19 cellular contexts compared by ENCODE assay signal in genomic region chr14:71408362-71409035, GRCh38.
A peak's percentile ranks its signal among the peaks of the same experiment; 100 is the strongest.
DNase-seq lines count a peak whose midpoint lies in the region; ATAC-seq, FAIRE-seq and TF ChIP-seq lines count a peak whose summit lies in the region.
"Had no signal": no experiment of that assay in that cellular context is flagged by ENCODE, and none has a peak within 500 bp of the region (broad histone marks: within the 10 kb centered on the region; RNA-seq: fewer than 3 reads in every experiment).

No MANE protein-coding gene starts in this region.

- H3K4me1 ChIP-seq in HUES6 (ENCODE audit: control insufficient read depth, insufficient read depth, low read length) = peaks cover 8% of the 10 kb centered on the region
- peaks cover 4% of the 10 kb centered on the region; the same call in 1 of the 2 replicates for H3K4me1 ChIP-seq in GM12878 (ENCODE audit: control insufficient read depth, insufficient read depth, low read length)
- H3K4me1 ChIP-seq in mesodermal cell (ENCODE audit: control insufficient read depth, insufficient read depth, low read length, poor library complexity, severe bottlenecking) = peaks cover 12% of the 10 kb centered on the region
- H3K4me1 ChIP-seq: right atrium auricular region had no signal

- in situ Hi-C loops in GM12878 (cut with MboI) = loop anchor here (10.0 kb wide), 1 partner anchor 274 kb away; no protein-coding TSS in a partner anchor

- CTCF ChIA-PET in GM12878 (lab: Yijun Ruan, JAX) = interaction anchor here (1.0 to 1.8 kb wide), 3 partner anchors 9 to 270 kb away, joined by 3 to 4 read pairs (median 3); no protein-coding TSS in a partner anchor

- POLR2A ChIA-PET in GM12878 (lab: Charles Lee) = interaction anchor here (1.0 to 1.4 kb wide), 2 partner anchors 9 to 58 kb away, joined by 3 read pairs; no protein-coding TSS in a partner anchor

- BruUV-seq in GM12878 (replicated peaks; lab: Mats Ljungman, UMichigan) = TSS peak; percentile 15

- H3K36me3 Mint-ChIP-seq in stimulated activated memory B cell treated with anti-CD40 and anti-IgM and Interleukin-4, amounts not matched to agents 10 μg/mL and 1 μg/mL and 100 μg/mL, for 72 hours = peaks cover 31% of the 10 kb centered on the region
- H3K36me3 Mint-ChIP-seq in T-helper 17 cell (ENCODE audit: low read depth) = peaks cover 6% of the 10 kb centered on the region
- H3K36me3 Mint-ChIP-seq in activated naive CD8-positive, alpha-beta T cell treated with anti-CD3 and anti-CD28 coated beads for 36 hours = peaks cover 32% of the 10 kb centered on the region

- no peaks in the 10 kb centered on the region for H3K36me3 ChIP-seq in HUES6 (ENCODE audit: control insufficient read depth, insufficient read depth, low read length)
- H3K36me3 ChIP-seq in GM12878 (ENCODE audit: control insufficient read depth in 2 of 2, insufficient read depth in 2 of 2, low read length in 1 of 2) = peaks cover 2 to 9% of the 10 kb centered on the region in 2 experiments; a peak in 3 of 4 replicates
- no peaks in the 10 kb centered on the region for H3K36me3 ChIP-seq in mesodermal cell (ENCODE audit: control insufficient read depth, insufficient read depth, low read length)
- H3K36me3 ChIP-seq: right atrium auricular region had no signal

- no peak for FAIRE-seq in GM12878 (lab: Jason Lieb, UNC)
- FAIRE-seq: endothelial cell of umbilical vein, HepG2, RCC 7860, TTC549 had no signal

- H3K4me3 ChIP-seq in HUES6 (ENCODE audit: low read depth, low read length) (no peak overlapping the region), GM12878 (no peak overlapping the region), mesodermal cell (ENCODE audit: extremely low read depth, insufficient read depth, low read length, poor library complexity, severe bottlenecking) (no peak overlapping the region)
- H3K4me3 ChIP-seq: right atrium auricular region had no signal

- H3K27ac ChIP-seq in HUES6 (ENCODE audit: low read depth, low read length) (0 out of 2 replicates have a peak overlapping the region, but pooled peaks have one; percentile 10), GM12878 (ENCODE audit: control insufficient read depth, insufficient read depth) (no peak overlapping the region), mesodermal cell (ENCODE audit: low read depth, low read length, severe bottlenecking) (peak overlapping the region; percentile 66)
- H3K27ac ChIP-seq: right atrium auricular region had no signal

- TF ChIP-seq CTCF in GM12878 (IDR thresholded peaks at IDR 0.05 in 2 of 3, conservative IDR thresholded peaks at IDR 0.05 in 1 of 3; ENCODE audit: control insufficient read depth in 2 of 3, extremely low read depth in 1 of 3, insufficient read depth in 1 of 3, low read depth in 3 of 3, low read length in 3 of 3) = no peak

- RAD21 ChIA-PET in GM12878 (lab: Charles Lee; ENCODE audit: unreplicated experiment) = interaction anchor here (1.3 kb wide), 1 partner anchor 115 kb away, joined by 3 read pairs; no protein-coding TSS in a partner anchor

- no peak for TF ChIP-seq POLR2A in GM12878 (IDR thresholded peaks at IDR 0.05; ENCODE audit: low read depth, low read length)

- 81% methylated on average over 7 of the region's 7 CpGs for WGBS in GM12878 (ENCODE audit: insufficient coverage, insufficient replicate concordance, low lambda C conversion rate, missing lambda C conversion rate)
- 69 to 87% methylated on average over 5 to 6 of the region's 7 CpGs for WGBS in mesodermal cell (ENCODE audit: insufficient coverage in 2 of 2), 2 experiments

- DNase-seq in GM12878 (ENCODE audit: low read depth, low spot score) (no peak), T-helper 17 cell (no peak), COLO829 (ENCODE audit: low spot score) (no peak)
- DNase-seq in activated naive CD8-positive, alpha-beta T cell treated with anti-CD3 and anti-CD28 coated beads for 36 hours = no peak
- DNase-seq: activated naive CD4-positive, alpha-beta T cell treated with Interleukin-2 at 50 U/mL for 16 hours; cortex of kidney; hippocampal formation; midbrain; MM.1S; NCI-H187 treated with DMSO at 0.1 percent for 48 hours; NCI-H345 had no signal

- no peak overlapping the region for H3K4me3 Mint-ChIP-seq in stimulated activated memory B cell treated with anti-CD40 and anti-IgM and Interleukin-4, amounts not matched to agents 10 μg/mL and 1 μg/mL and 100 μg/mL, for 72 hours
- H3K4me3 Mint-ChIP-seq in T-helper 17 cell = no peak overlapping the region
- H3K4me3 Mint-ChIP-seq in activated naive CD8-positive, alpha-beta T cell treated with anti-CD3 and anti-CD28 coated beads for 36 hours = no peak overlapping the region

- peak overlapping the region; percentile 48 for H3K27ac Mint-ChIP-seq in stimulated activated memory B cell treated with anti-CD40 and anti-IgM and Interleukin-4, amounts not matched to agents 10 μg/mL and 1 μg/mL and 100 μg/mL, for 72 hours
- H3K27ac Mint-ChIP-seq in T-helper 17 cell = no peak overlapping the region
- H3K27ac Mint-ChIP-seq in activated naive CD8-positive, alpha-beta T cell treated with anti-CD3 and anti-CD28 coated beads for 36 hours = no peak overlapping the region

- no peak overlapping the region for H2AFZ ChIP-seq in GM12878 (ENCODE audit: control insufficient read depth, low read depth, low read length)

- TF ChIP-seq EP300 in GM12878 (IDR thresholded peaks at IDR 0.05; ENCODE audit: borderline replicate concordance in 1 of 2, control insufficient read depth in 1 of 2, low read depth in 2 of 2, low read length in 2 of 2) = no peak

- H3K9me3 ChIP-seq in HUES6 (ENCODE audit: control insufficient read depth, insufficient read depth, low read depth, low read length) = peaks cover 12% of the 10 kb centered on the region; the same call in 1 of the 2 replicates
- peaks cover 2% of the 10 kb centered on the region; the same call in 2 of the 3 replicates for H3K9me3 ChIP-seq in GM12878 (replicated peaks; ENCODE audit: control insufficient read depth, insufficient read depth, low read length)
- H3K9me3 ChIP-seq in mesodermal cell (ENCODE audit: control insufficient read depth, low read length) = no peaks in the 10 kb centered on the region
- H3K9me3 ChIP-seq in T-helper 17 cell (ENCODE audit: control insufficient read depth, low read length, poor library complexity, severe bottlenecking) = no peaks in the 10 kb centered on the region
- H3K9me3 ChIP-seq: right atrium auricular region had no signal

- peaks cover 64% of the 10 kb centered on the region for H3K79me2 ChIP-seq in GM12878 (ENCODE audit: control insufficient read depth, insufficient read depth, low read length)

- H3K9ac ChIP-seq in HUES6 (ENCODE audit: low read length) (no peak overlapping the region), GM12878 (ENCODE audit: control insufficient read depth, insufficient read depth, low read length) (no peak overlapping the region)

- H3K27me3 ChIP-seq in HUES6 (ENCODE audit: control insufficient read depth, insufficient read depth, low read length) (no peaks in the 10 kb centered on the region), GM12878 (replicated peaks in 1 of 2; ENCODE audit: control insufficient read depth in 2 of 2, insufficient read depth in 2 of 2, low read length in 1 of 2) (no peaks in the 10 kb centered on the region)
- H3K27me3 ChIP-seq: right atrium auricular region had no signal

- no peaks in the 10 kb centered on the region for H3K9me3 Mint-ChIP-seq in stimulated activated memory B cell treated with anti-CD40 and anti-IgM and Interleukin-4, amounts not matched to agents 10 μg/mL and 1 μg/mL and 100 μg/mL, for 72 hours
- peaks cover 3% of the 10 kb centered on the region for H3K9me3 Mint-ChIP-seq in activated naive CD8-positive, alpha-beta T cell treated with anti-CD3 and anti-CD28 coated beads for 36 hours

- intact Hi-C loops in GM12878 (cut with micrococcal nuclease; ENCODE audit: unreplicated experiment) = no loop called here

- no peak overlapping the region for H3K4me2 ChIP-seq in GM12878 (ENCODE audit: control insufficient read depth, insufficient read depth)

- no peak for ATAC-seq in GM12878
- ATAC-seq in stimulated activated memory B cell treated with anti-CD40 and anti-IgM and Interleukin-4, amounts not matched to agents 10 μg/mL and 1 μg/mL and 100 μg/mL, for 72 hours = no peak
- ATAC-seq in T-helper 17 cell = no peak
- ATAC-seq: HepG2 had no signal

- H3K27me3 Mint-ChIP-seq in stimulated activated memory B cell treated with anti-CD40 and anti-IgM and Interleukin-4, amounts not matched to agents 10 μg/mL and 1 μg/mL and 100 μg/mL, for 72 hours = no peaks in the 10 kb centered on the region
- H3K27me3 Mint-ChIP-seq in T-helper 17 cell = no peaks in the 10 kb centered on the region
- no peaks in the 10 kb centered on the region for H3K27me3 Mint-ChIP-seq in activated naive CD8-positive, alpha-beta T cell treated with anti-CD3 and anti-CD28 coated beads for 36 hours

- SMC1A ChIA-PET in GM12878 (lab: Charles Lee; ENCODE audit: uncharacterized antibody, unreplicated experiment) = interaction anchor here (5.8 kb wide), 1 partner anchor 23 kb away, joined by 54 read pairs; no protein-coding TSS in a partner anchor

- no peaks in the 10 kb centered on the region for H4K20me1 ChIP-seq in GM12878 (ENCODE audit: control insufficient read depth, insufficient read depth)

- peaks cover 54% of the 10 kb centered on the region for H3K4me1 Mint-ChIP-seq in stimulated activated memory B cell treated with anti-CD40 and anti-IgM and Interleukin-4, amounts not matched to agents 10 μg/mL and 1 μg/mL and 100 μg/mL, for 72 hours
- H3K4me1 Mint-ChIP-seq in T-helper 17 cell = peaks cover 22% of the 10 kb centered on the region
- peaks cover 47% of the 10 kb centered on the region for H3K4me1 Mint-ChIP-seq in activated naive CD8-positive, alpha-beta T cell treated with anti-CD3 and anti-CD28 coated beads for 36 hours

- no peak for TF ChIP-seq RAD21 in GM12878 (IDR thresholded peaks at IDR 0.05; ENCODE audit: insufficient read depth, low read depth, low read length)

TF ChIP-seq in GM12878, 131 proteins besides CTCF, POLR2A, EP300 and RAD21 (continues in another document):
- TF ChIP-seq EED (IDR thresholded peaks at IDR 0.05; ENCODE audit: low read depth) = no peak
- TF ChIP-seq SP1 (IDR thresholded peaks at IDR 0.05; ENCODE audit: low read depth, low read length) = no peak
- TF ChIP-seq ZBTB33 (IDR thresholded peaks at IDR 0.05) = no peak
- TF ChIP-seq CBX3 (IDR thresholded peaks at IDR 0.05; ENCODE audit: borderline replicate concordance, low read depth) = no peak
